ENCODE assay signal across 25 cellular contexts in the genomic region with DNA sequence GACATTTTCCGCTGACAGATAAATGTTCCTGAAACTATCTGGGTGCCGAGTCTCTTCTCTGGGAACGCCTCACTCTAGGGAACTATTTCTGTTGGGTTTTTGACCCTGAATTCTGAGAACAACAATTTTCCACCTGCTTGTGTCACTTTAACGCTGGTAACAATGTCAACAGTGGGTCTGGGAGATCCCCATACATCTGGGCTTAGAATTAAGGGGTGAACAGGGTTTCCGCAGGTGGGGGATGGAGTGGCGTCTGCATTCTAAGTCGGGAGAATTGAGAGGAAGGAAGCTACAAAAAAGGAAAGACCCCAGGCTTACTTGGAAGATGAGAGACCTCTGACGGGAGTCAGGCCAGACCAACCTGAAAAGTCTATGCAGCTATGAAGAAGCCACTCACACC. TPM values are rescaled to one million over a fixed set of nuclear protein-coding genes. Genes with fewer than 3 reads are reported as not detected.
DNase-seq lines count a peak whose midpoint lies in the region; ATAC-seq and TF ChIP-seq lines count a peak whose summit lies in the region.
"Had no signal": no experiment of that assay in that cellular context is flagged by ENCODE, and none has a peak within 500 bp of the region (broad histone marks: within the 10 kb centered on the region; RNA-seq: fewer than 3 reads in every experiment).

No MANE protein-coding gene starts in this region.

- no peak overlapping the region for H3K27ac ChIP-seq in GM23338 (ENCODE audit: low read depth)
- H3K27ac ChIP-seq: A549, adrenal gland, esophagus squamous epithelium, hepatocyte, KMS-11, ovary, right atrium auricular region, vagina had no signal

- CTCF ChIA-PET in activated CD4-positive, alpha-beta T cell treated with anti-CD3 and anti-CD28 coated beads, Interleukin-2, amount 10 ng/mL, durations not matched to agents 7 days and 5 days (lab: Charles Lee), result interaction anchor here (0.6 to 1.6 kb wide), 4 partner anchors 9 to 42 kb away, joined by 3 to 6 read pairs (median 4); no protein-coding TSS in a partner anchor
- CTCF ChIA-PET in Calu3 (lab: Charles Lee), result no interaction called here

- no peaks in the 10 kb centered on the region for H3K36me3 ChIP-seq in GM23338 (ENCODE audit: insufficient read depth)
- H3K36me3 ChIP-seq: adrenal gland, esophagus squamous epithelium, ovary, right atrium auricular region, vagina had no signal

- no peaks in the 10 kb centered on the region for H4K20me1 ChIP-seq in GM23338 (replicated peaks; ENCODE audit: insufficient read depth)

- intact Hi-C loops in Calu3 (cut with micrococcal nuclease; ENCODE audit: unreplicated experiment), result no loop called here

- POLR2A ChIA-PET in activated CD4-positive, alpha-beta T cell treated with anti-CD3 and anti-CD28 coated beads, Interleukin-2, amount 10 ng/mL, durations not matched to agents 7 days and 5 days (lab: Charles Lee), result no interaction called here

- no peaks in the 10 kb centered on the region for H3F3A ChIP-seq in GM23338 (replicated peaks; ENCODE audit: low read depth)

- H3K4me1 Mint-ChIP-seq in activated CD4-positive, alpha-beta T cell treated with anti-CD3 and anti-CD28 coated beads, Interleukin-2, amount 10 ng/mL, durations not matched to agents 7 days and 5 days, result peaks cover 83% of the 10 kb centered on the region
- H3K4me1 Mint-ChIP-seq in GM23338 (peaks cover 13% of the 10 kb centered on the region), Calu3 (ENCODE audit: low read depth, unreplicated experiment) (no peaks in the 10 kb centered on the region)
- peaks cover 92% of the 10 kb centered on the region for H3K4me1 Mint-ChIP-seq in activated naive CD8-positive, alpha-beta T cell (ENCODE audit: low read depth)
- peaks cover 80 to 91% of the 10 kb centered on the region in 2 donors for H3K4me1 Mint-ChIP-seq in natural killer cell treated with Interleukin-12 subunit alpha and Interleukin-12 subunit beta and Interleukin-15 and Interleukin-18, amount 100 ng/mL, for 72 hours (ENCODE audit: low read depth in 2 of 2)
- H3K4me1 Mint-ChIP-seq: endodermal cell, naive B cell had no signal

- H3K27ac Mint-ChIP-seq in activated CD4-positive, alpha-beta T cell treated with anti-CD3 and anti-CD28 coated beads, Interleukin-2, amount 10 ng/mL, durations not matched to agents 7 days and 5 days, result peak overlapping the region; percentile 76
- H3K27ac Mint-ChIP-seq in GM23338 (no peak overlapping the region), Calu3 (ENCODE audit: unreplicated experiment) (no peak overlapping the region)
- H3K27ac Mint-ChIP-seq in activated naive CD8-positive, alpha-beta T cell, result peak overlapping the region; percentile 91
- H3K27ac Mint-ChIP-seq in natural killer cell treated with Interleukin-12 subunit alpha and Interleukin-12 subunit beta and Interleukin-15 and Interleukin-18, amount 100 ng/mL, for 72 hours, result peak overlapping the region; percentile 96 to 98
- H3K27ac Mint-ChIP-seq: brain, endodermal cell, naive B cell had no signal

- H3K4me3 Mint-ChIP-seq in activated CD4-positive, alpha-beta T cell treated with anti-CD3 and anti-CD28 coated beads, Interleukin-2, amount 10 ng/mL, durations not matched to agents 7 days and 5 days, result peak overlapping the region; percentile 17
- H3K4me3 Mint-ChIP-seq in GM23338 (no peak overlapping the region), Calu3 (ENCODE audit: low read depth, unreplicated experiment) (no peak overlapping the region)
- peak overlapping the region; percentile 84 for H3K4me3 Mint-ChIP-seq in activated naive CD8-positive, alpha-beta T cell
- H3K4me3 Mint-ChIP-seq in natural killer cell treated with Interleukin-12 subunit alpha and Interleukin-12 subunit beta and Interleukin-15 and Interleukin-18, amount 100 ng/mL, for 72 hours, result peak overlapping the region; percentile 72
- H3K4me3 Mint-ChIP-seq: brain, endodermal cell had no signal

- peaks cover 80% of the 10 kb centered on the region for H3K36me3 Mint-ChIP-seq in activated CD4-positive, alpha-beta T cell treated with anti-CD3 and anti-CD28 coated beads, Interleukin-2, amount 10 ng/mL, durations not matched to agents 7 days and 5 days (ENCODE audit: low read depth)
- no peaks in the 10 kb centered on the region for H3K36me3 Mint-ChIP-seq in GM23338 (ENCODE audit: low read depth)
- H3K36me3 Mint-ChIP-seq in activated naive CD8-positive, alpha-beta T cell, result peaks cover 26% of the 10 kb centered on the region
- peaks cover 27% of the 10 kb centered on the region for H3K36me3 Mint-ChIP-seq in natural killer cell treated with Interleukin-12 subunit alpha and Interleukin-12 subunit beta and Interleukin-15 and Interleukin-18, amount 100 ng/mL, for 72 hours
- H3K36me3 Mint-ChIP-seq in Calu3 (ENCODE audit: insufficient read depth, unreplicated experiment), result no peaks in the 10 kb centered on the region
- H3K36me3 Mint-ChIP-seq: brain, naive B cell had no signal

- ATAC-seq in GM23338, result no peak
- peak; percentile 43 to 63 for ATAC-seq in natural killer cell treated with Interleukin-12 subunit alpha and Interleukin-12 subunit beta and Interleukin-15 and Interleukin-18, amount 100 ng/mL, for 72 hours
- ATAC-seq: A549, left ventricle myocardium superior, Panc1 had no signal

- peak overlapping the region; percentile 52; the same call in 1 of the 2 replicates for H2AFZ ChIP-seq in GM23338
- H2AFZ ChIP-seq: hepatocyte had no signal

- peaks cover 9% of the 10 kb centered on the region; the same call in 1 of the 2 replicates for H3K9me2 ChIP-seq in GM23338 (ENCODE audit: insufficient read depth)

- no peaks in the 10 kb centered on the region for H3K27me3 ChIP-seq in GM23338 (ENCODE audit: insufficient read depth)
- H3K27me3 ChIP-seq: adrenal gland, hepatocyte, ovary, right atrium auricular region, vagina had no signal

- H3K4me1 ChIP-seq in GM23338 (ENCODE audit: insufficient read depth), result no peaks in the 10 kb centered on the region
- H3K4me1 ChIP-seq: A549, adrenal gland, esophagus squamous epithelium, right atrium auricular region, vagina had no signal

- no peaks in the 10 kb centered on the region for H3K79me2 ChIP-seq in GM23338 (replicated peaks; ENCODE audit: insufficient read depth)
- H3K79me2 ChIP-seq: hepatocyte had no signal

- no TSS peak for BruUV-seq in Calu3 (replicated peaks; lab: Mats Ljungman, UMichigan)

- no peak overlapping the region for H3K4me3 ChIP-seq in GM23338
- H3K4me3 ChIP-seq: A549, adrenal gland, esophagus squamous epithelium, hepatocyte, ovary, right atrium auricular region, vagina had no signal

- H3K27me3 Mint-ChIP-seq in activated CD4-positive, alpha-beta T cell treated with anti-CD3 and anti-CD28 coated beads, Interleukin-2, amount 10 ng/mL, durations not matched to agents 7 days and 5 days, result no peaks in the 10 kb centered on the region
- H3K27me3 Mint-ChIP-seq in GM23338 (ENCODE audit: insufficient read depth, low read depth, poor library complexity) (no peaks in the 10 kb centered on the region), Calu3 (ENCODE audit: unreplicated experiment) (peaks cover 60% of the 10 kb centered on the region)
- no peaks in the 10 kb centered on the region for H3K27me3 Mint-ChIP-seq in activated naive CD8-positive, alpha-beta T cell
- H3K27me3 Mint-ChIP-seq in natural killer cell treated with Interleukin-12 subunit alpha and Interleukin-12 subunit beta and Interleukin-15 and Interleukin-18, amount 100 ng/mL, for 72 hours, result no peaks in the 10 kb centered on the region

- no peak overlapping the region for H3K4me2 ChIP-seq in GM23338
- H3K4me2 ChIP-seq: A549, hepatocyte, KMS-11 had no signal

- no peak for DNase-seq in activated CD4-positive, alpha-beta T cell treated with anti-CD3 and anti-CD28 coated beads, Interleukin-2, amount 10 ng/mL, durations not matched to agents 7 days and 5 days
- no peak for DNase-seq in activated CD4-positive, alpha-beta T cell treated with anti-CD3 and anti-CD28 coated beads for 1 hour
- DNase-seq in GM23338 (ENCODE audit: low spot score) (no peak), Calu3 (no peak), NCI-H524 (lab: John Stamatoyannopoulos, UW) (no peak), NCI-H526 treated with DMSO at 0.1 percent for 48 hours (lab: John Stamatoyannopoulos, UW) (no peak)
- no peak for DNase-seq in natural killer cell treated with Interleukin-12 subunit alpha and Interleukin-12 subunit beta and Interleukin-15 and Interleukin-18, amount 100 ng/mL, for 72 hours (ENCODE audit: low spot score)
- DNase-seq: adrenal gland, Caco-2, DMS79 treated with DMSO at 0.1 percent for 48 hours, endodermal cell, esophagus squamous epithelium, left ventricle myocardium superior, naive B cell, NCI-H1436 treated with DMSO at 0.1 percent for 48 hours, NCI-H510A, ovary had no signal

- no peaks in the 10 kb centered on the region for H3K9me3 Mint-ChIP-seq in activated CD4-positive, alpha-beta T cell treated with anti-CD3 and anti-CD28 coated beads, Interleukin-2, amount 10 ng/mL, durations not matched to agents 7 days and 5 days
- H3K9me3 Mint-ChIP-seq in GM23338, result no peaks in the 10 kb centered on the region
- H3K9me3 Mint-ChIP-seq in activated naive CD8-positive, alpha-beta T cell (ENCODE audit: low read depth), result no peaks in the 10 kb centered on the region
- no peaks in the 10 kb centered on the region for H3K9me3 Mint-ChIP-seq in natural killer cell treated with Interleukin-12 subunit alpha and Interleukin-12 subunit beta and Interleukin-15 and Interleukin-18, amount 100 ng/mL, for 72 hours
- H3K9me3 Mint-ChIP-seq in Calu3 (ENCODE audit: low read depth, unreplicated experiment), result no peaks in the 10 kb centered on the region
- H3K9me3 Mint-ChIP-seq: brain, endodermal cell, naive B cell had no signal

- TF ChIP-seq CTCF in GM23338 (conservative IDR thresholded peaks at IDR 0.05; ENCODE audit: low read depth in 2 of 2) (no peak), Calu3 (IDR thresholded peaks at IDR 0.05; ENCODE audit: unreplicated experiment) (no peak)

TF ChIP-seq in GM23338, 12 proteins besides CTCF, POLR2A, EP300 and RAD21 (continues in another document):
- no peak for TF ChIP-seq EZH2 (IDR thresholded peaks at IDR 0.05; ENCODE audit: low read depth, unreplicated experiment)

RNA-seq across cellular contexts. Expression of gene CD247, which starts 8.7 kb away (rescaled TPM):
- total RNA-seq in activated CD4-positive, alpha-beta T cell treated with anti-CD3 and anti-CD28 coated beads, Interleukin-2, amount 10 ng/mL, durations not matched to agents 7 days and 5 days, result 100 to 1,000 TPM; 251 to 261 TPM
- 1.4 TPM in 1 of 2 replicates, not detected in the other for total RNA-seq in GM23338 (2014; rRNA removed; shearing (Covaris generic))
- polyA plus RNA-seq in GM23338 (2016; fragmentation: Nextera tagmentation; extraction: Ambion mirVana), result 1.2 and 1.6 TPM in 2 replicates
- total RNA-seq in natural killer cell treated with Interleukin-12 subunit alpha and Interleukin-12 subunit beta and Interleukin-15 and Interleukin-18, amount 100 ng/mL, for 72 hours, result 100 to 1,000 TPM; 169 to 384 TPM
- 0.61 and 0.97 TPM in 2 replicates for total RNA-seq in Calu3 (2022)
- total RNA-seq: Caco-2, hepatocyte had no signal
- polyA plus RNA-seq: hepatocyte had no signal

RNA-seq across cellular contexts. Expression of gene CREG1, which starts 44.0 kb away (rescaled TPM):
- 1 to 10 TPM; 8.0 to 8.2 TPM for total RNA-seq in activated CD4-positive, alpha-beta T cell treated with anti-CD3 and anti-CD28 coated beads, Interleukin-2, amount 10 ng/mL, durations not matched to agents 7 days and 5 days
- 42.7 and 49.4 TPM in 2 replicates for total RNA-seq in GM23338 (2014; rRNA removed; shearing (Covaris generic))
- polyA plus RNA-seq in GM23338 (2016; fragmentation: Nextera tagmentation; extraction: Ambion mirVana), result 16.7 and 21.2 TPM in 2 replicates
- 10 to 100 TPM; 15.8 to 16.2 TPM for total RNA-seq in natural killer cell treated with Interleukin-12 subunit alpha and Interleukin-12 subunit beta and Interleukin-15 and Interleukin-18, amount 100 ng/mL, for 72 hours
- 55.0 and 69.3 TPM in 2 replicates for total RNA-seq in Calu3 (2022)

Comparison
In these comparisons a context has a peak if more than half of its experiments do, and no peak if none do; other contexts are left out.
1. H3K27ac Mint-ChIP-seq: peak in activated CD4-positive, alpha-beta T cell treated with anti-CD3 and anti-CD28 coated beads, Interleukin-2, amount 10 ng/mL, durations not matched to agents 7 days and 5 days (single experiment), activated naive CD8-positive, alpha-beta T cell (single experiment) and natural killer cell treated with Interleukin-12 subunit alpha and Interleukin-12 subunit beta and Interleukin-15 and Interleukin-18, amount 100 ng/mL, for 72 hours (2 of 2); none in GM23338 (single experiment) and Calu3 (single experiment).
2. H3K4me3 Mint-ChIP-seq: peak in activated CD4-positive, alpha-beta T cell treated with anti-CD3 and anti-CD28 coated beads, Interleukin-2, amount 10 ng/mL, durations not matched to agents 7 days and 5 days (single experiment), activated naive CD8-positive, alpha-beta T cell (single experiment) and natural killer cell treated with Interleukin-12 subunit alpha and Interleukin-12 subunit beta and Interleukin-15 and Interleukin-18, amount 100 ng/mL, for 72 hours (single experiment); none in GM23338 (single experiment) and Calu3 (single experiment).
3. RNA of gene CD247, which starts 8.7 kb away (total RNA-seq): 169 to 384 TPM in natural killer cell treated with Interleukin-12 subunit alpha and Interleukin-12 subunit beta and Interleukin-15 and Interleukin-18, amount 100 ng/mL, for 72 hours and 251 to 261 TPM in activated CD4-positive, alpha-beta T cell treated with anti-CD3 and anti-CD28 coated beads, Interleukin-2, amount 10 ng/mL, durations not matched to agents 7 days and 5 days; 1.4 TPM in GM23338 and 0.61 to 0.97 TPM in Calu3; every median in the first group is over 10 times any median in the second.